Comparison of ENCODE assay signal across 16 cellular contexts in the genomic region with DNA sequence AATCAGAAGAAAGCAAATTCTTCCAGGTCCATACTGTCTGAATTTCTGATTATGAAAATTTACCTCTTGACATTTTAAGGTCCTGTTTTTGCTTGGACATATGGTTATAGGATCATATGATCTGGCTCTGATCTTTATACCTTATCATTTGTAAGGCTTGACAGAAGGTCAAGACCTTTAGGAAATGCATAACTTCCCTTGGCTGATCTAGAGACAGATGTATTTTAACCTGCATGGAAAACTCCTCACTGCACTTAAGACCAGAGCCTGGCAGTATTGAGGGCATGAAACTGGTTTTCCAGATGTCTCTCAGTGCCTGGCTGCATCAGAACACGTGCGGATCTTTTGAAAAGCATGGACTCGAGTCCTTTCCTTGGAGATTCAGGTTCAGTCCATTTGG. TPM values are rescaled to one million over a fixed set of nuclear protein-coding genes. Genes with fewer than 3 reads are reported as not detected.
DNase-seq lines count a peak whose midpoint lies in the region; ATAC-seq and TF ChIP-seq lines count a peak whose summit lies in the region.
"Had no signal": no experiment of that assay in that cellular context is flagged by ENCODE, and none has a peak within 500 bp of the region (broad histone marks: within the 10 kb centered on the region; RNA-seq: fewer than 3 reads in every experiment).

No MANE protein-coding gene starts in this region.

- no peak for DNase-seq in CD8-positive, alpha-beta T cell
- DNase-seq in IMR-90: no peak
- no peak for DNase-seq in effector memory CD8-positive, alpha-beta T cell
- DNase-seq in breast epithelium (ENCODE audit: low spot score in 2 of 2): no peak
- no peak for DNase-seq in mammary epithelial cell
- DNase-seq: C1 segment of cervical spinal cord, KG1, NCI-H1694 treated with DMSO at 0.1 percent for 48 hours, NCI-H2227 treated with DMSO at 0.1 percent for 48 hours, NCI-H510A treated with DMSO at 0.1 percent for 48 hours, NCI-H82, OCI-M1, SHP77 had no signal

- no peaks in the 10 kb centered on the region for H3K9me1 ChIP-seq in IMR-90 (ENCODE audit: insufficient read depth, low read length)

- TF ChIP-seq RAD21 in IMR-90 (IDR thresholded peaks at IDR 0.05; ENCODE audit: low read length): no peak

- no peaks in the 10 kb centered on the region for H3K27me3 Mint-ChIP-seq in CD8-positive, alpha-beta T cell (ENCODE audit: low read depth)
- H3K27me3 Mint-ChIP-seq in effector memory CD8-positive, alpha-beta T cell: no peaks in the 10 kb centered on the region
- no peaks in the 10 kb centered on the region for H3K27me3 Mint-ChIP-seq in nephron (ENCODE audit: low read depth)

- no peaks in the 10 kb centered on the region for H3K27me3 ChIP-seq in CD8-positive, alpha-beta T cell (ENCODE audit: insufficient read depth, low read length)
- H3K27me3 ChIP-seq in IMR-90 (ENCODE audit: control insufficient read depth, insufficient read depth, low read length) (no peaks in the 10 kb centered on the region), breast epithelium (no peaks in the 10 kb centered on the region), mammary epithelial cell (ENCODE audit: insufficient read depth, low read length) (no peaks in the 10 kb centered on the region)

- no peak overlapping the region for H3K4me2 ChIP-seq in IMR-90 (ENCODE audit: low read depth, low read length)
- no peak overlapping the region for H3K4me2 ChIP-seq in mammary epithelial cell (ENCODE audit: insufficient read depth, low read depth, low read length)

- in situ Hi-C loops in IMR-90 (cut with MboI; ENCODE audit: low sequenced_read_pairs) (loop anchor here (5.0 kb wide), 1 partner anchor 43 kb away; no protein-coding TSS in a partner anchor), mammary epithelial cell (cut with MboI; ENCODE audit: low sequenced_read_pairs in 2 of 2) (no loop called here)

- H3K9me3 Mint-ChIP-seq in CD8-positive, alpha-beta T cell: no peaks in the 10 kb centered on the region
- no peaks in the 10 kb centered on the region for H3K9me3 Mint-ChIP-seq in effector memory CD8-positive, alpha-beta T cell
- H3K9me3 Mint-ChIP-seq in nephron: no peaks in the 10 kb centered on the region

- H3K36me3 Mint-ChIP-seq in CD8-positive, alpha-beta T cell: peaks cover 90% of the 10 kb centered on the region
- H3K36me3 Mint-ChIP-seq in effector memory CD8-positive, alpha-beta T cell (ENCODE audit: insufficient read depth): peaks cover 90% of the 10 kb centered on the region
- H3K36me3 Mint-ChIP-seq in nephron (ENCODE audit: low read depth): peaks cover 77% of the 10 kb centered on the region

- no peak overlapping the region for H3K56ac ChIP-seq in IMR-90 (ENCODE audit: extremely low read depth, insufficient read depth, low read length)

- H3K4ac ChIP-seq in IMR-90 (ENCODE audit: low read depth, low read length): no peak overlapping the region

- POLR2A ChIA-PET in CD8-positive, alpha-beta T cell (lab: Charles Lee): no interaction called here
- POLR2A ChIA-PET in IMR-90 (lab: Charles Lee; ENCODE audit: unreplicated experiment): no interaction called here

- H4K5ac ChIP-seq in IMR-90 (ENCODE audit: low read depth, low read length): no peak overlapping the region

- H3K4me3 Mint-ChIP-seq in CD8-positive, alpha-beta T cell: no peak overlapping the region
- no peak overlapping the region for H3K4me3 Mint-ChIP-seq in effector memory CD8-positive, alpha-beta T cell
- H3K4me3 Mint-ChIP-seq in nephron: no peak overlapping the region

- no peak overlapping the region for H4K91ac ChIP-seq in IMR-90 (ENCODE audit: insufficient read depth, low read depth, low read length)

- CTCF ChIA-PET in CD8-positive, alpha-beta T cell (lab: Charles Lee): interaction anchor here (1.1 kb wide), 1 partner anchor 15 kb away, joined by 4 read pairs; no protein-coding TSS in a partner anchor
- CTCF ChIA-PET in IMR-90 (lab: Yijun Ruan, JAX): interaction anchor here (1.1 kb wide), 1 partner anchor 23 kb away, joined by 5 read pairs; no protein-coding TSS in a partner anchor
- CTCF ChIA-PET in mammary epithelial cell (lab: Charles Lee; ENCODE audit: low non-redundant PET): no interaction called here

- no peak overlapping the region for H2BK20ac ChIP-seq in IMR-90 (ENCODE audit: low read depth, low read length)

- H2AK9ac ChIP-seq in IMR-90 (replicated peaks; ENCODE audit: low read depth, low read length, poor library complexity): peak overlapping the region; percentile 15

- no peak overlapping the region for H3K23ac ChIP-seq in IMR-90 (ENCODE audit: low read depth, low read length)

- H2BK5ac ChIP-seq in IMR-90 (ENCODE audit: low read depth, low read length, poor library complexity, severe bottlenecking): no peak overlapping the region

- BruUV-seq in IMR-90 (replicated peaks; lab: Mats Ljungman, UMichigan) (no TSS peak), mammary epithelial cell (replicated peaks; lab: Mats Ljungman, UMichigan) (no TSS peak)

- H3K9me3 ChIP-seq in CD8-positive, alpha-beta T cell (ENCODE audit: low read length): no peaks in the 10 kb centered on the region
- no peaks in the 10 kb centered on the region for H3K9me3 ChIP-seq in IMR-90 (ENCODE audit: control insufficient read depth, insufficient read depth, low read length)
- no peaks in the 10 kb centered on the region for H3K9me3 ChIP-seq in breast epithelium
- no peaks in the 10 kb centered on the region for H3K9me3 ChIP-seq in mammary epithelial cell (replicated peaks; ENCODE audit: insufficient read depth, low read length)

- no CpG with 5 or more reads among the region's 3 CpGs for WGBS in IMR-90 (ENCODE audit: extremely low coverage in 2 of 2, insufficient read length in 1 of 2), 2 experiments
- WGBS in mammary epithelial cell (ENCODE audit: low coverage, missing lambda C conversion rate): 68% methylated on average over 3 of the region's 3 CpGs

- H4K8ac ChIP-seq in IMR-90 (ENCODE audit: low read depth in 2 of 2, low read length in 2 of 2): no peak overlapping the region

- H3K79me1 ChIP-seq in IMR-90 (ENCODE audit: low read depth in 1 of 2, low read length in 2 of 2): peaks cover 6 to 8% of the 10 kb centered on the region in 2 experiments; a peak in 3 of 4 replicates

- no peak overlapping the region for H2AK5ac ChIP-seq in IMR-90 (ENCODE audit: low read depth, low read length)

- ATAC-seq in CD8-positive, alpha-beta T cell: no peak
- ATAC-seq in IMR-90 (ENCODE audit: low read depth): no peak
- no peak for ATAC-seq in effector memory CD8-positive, alpha-beta T cell (replicated peaks)
- ATAC-seq in GM18505 (IDR thresholded peaks at IDR 0.05; ENCODE audit: unreplicated experiment): no peak
- ATAC-seq: HepG2 had no signal

- H3K27ac ChIP-seq in CD8-positive, alpha-beta T cell (ENCODE audit: low read depth, low read length): no peak overlapping the region
- H3K27ac ChIP-seq in IMR-90 (ENCODE audit: insufficient read depth, low read length): no peak overlapping the region
- no peak overlapping the region for H3K27ac ChIP-seq in breast epithelium
- H3K27ac ChIP-seq in mammary epithelial cell (ENCODE audit: insufficient read depth, low read depth, low read length): no peak overlapping the region

- dilution Hi-C loops in IMR-90 (cut with HindIII; ENCODE audit: low sequenced_read_pairs, unreplicated experiment): no loop called here
- dilution Hi-C loops in mammary epithelial cell (cut with HindIII; ENCODE audit: low sequenced_read_pairs): no loop called here

- TF ChIP-seq POLR2A in IMR-90 (IDR thresholded peaks at IDR 0.05; ENCODE audit: low read depth, low read length): no peak
- no peak for TF ChIP-seq POLR2A in breast epithelium (IDR thresholded peaks at IDR 0.05)
- TF ChIP-seq POLR2A in GM18505 (IDR thresholded peaks at IDR 0.05; ENCODE audit: borderline replicate concordance, extremely low read depth, insufficient read depth, insufficient read length): no peak

- H3K79me2 ChIP-seq in mammary epithelial cell (ENCODE audit: insufficient read depth, low read length): no peaks in the 10 kb centered on the region

- no peak overlapping the region for H2AFZ ChIP-seq in IMR-90 (replicated peaks; ENCODE audit: low read length, poor library complexity)
- no peak overlapping the region for H2AFZ ChIP-seq in mammary epithelial cell (ENCODE audit: low read depth, low read length)

- peaks cover 18% of the 10 kb centered on the region for H3K4me1 Mint-ChIP-seq in CD8-positive, alpha-beta T cell (ENCODE audit: low read depth)
- peaks cover 14 to 19% of the 10 kb centered on the region in 2 donors for H3K4me1 Mint-ChIP-seq in effector memory CD8-positive, alpha-beta T cell (ENCODE audit: low read depth in 2 of 2)
- H3K4me1 Mint-ChIP-seq in nephron: peaks cover 23% of the 10 kb centered on the region

- no peak overlapping the region for H2BK120ac ChIP-seq in IMR-90 (ENCODE audit: low read depth, low read length)

- peaks cover 48% of the 10 kb centered on the region for H3K36me3 ChIP-seq in CD8-positive, alpha-beta T cell (ENCODE audit: insufficient read depth, low read length)
- peaks cover 61% of the 10 kb centered on the region for H3K36me3 ChIP-seq in IMR-90 (ENCODE audit: control insufficient read depth, insufficient read depth, low read length)
- peaks cover 14% of the 10 kb centered on the region for H3K36me3 ChIP-seq in breast epithelium
- peaks cover 44% of the 10 kb centered on the region for H3K36me3 ChIP-seq in mammary epithelial cell (ENCODE audit: insufficient read depth, low read length)

- H3K18ac ChIP-seq in IMR-90 (ENCODE audit: low read depth, low read length): no peak overlapping the region

- H3K4me1 ChIP-seq in CD8-positive, alpha-beta T cell (ENCODE audit: insufficient read depth, low read length): no peaks in the 10 kb centered on the region
- H3K4me1 ChIP-seq in IMR-90 (ENCODE audit: control insufficient read depth, insufficient read depth, low read length) (no peaks in the 10 kb centered on the region; the same call in 1 of the 2 replicates), breast epithelium (no peaks in the 10 kb centered on the region), mammary epithelial cell (ENCODE audit: insufficient read depth, low read length) (no peaks in the 10 kb centered on the region)

- intact Hi-C loops in CD8-positive, alpha-beta T cell (cut with DNase I, micrococcal nuclease): no loop called here
- intact Hi-C loops in IMR-90 (cut with micrococcal nuclease) (no loop called here), breast epithelium (cut with DNase I; ENCODE audit: low total_unique reads) (no loop called here), mammary epithelial cell (cut with micrococcal nuclease) (no loop called here)

- H3K27ac Mint-ChIP-seq in CD8-positive, alpha-beta T cell: peak overlapping the region; percentile 37
- peak overlapping the region; percentile 49 to 60 for H3K27ac Mint-ChIP-seq in effector memory CD8-positive, alpha-beta T cell
- peak overlapping the region in 2 of 3 experiments; percentile 22 to 54 for H3K27ac Mint-ChIP-seq in nephron

- H3K9ac ChIP-seq in IMR-90 (ENCODE audit: low read depth, low read length) (no peak overlapping the region), mammary epithelial cell (ENCODE audit: insufficient read depth, low read length) (no peak overlapping the region)

- H3K4me3 ChIP-seq in CD8-positive, alpha-beta T cell (ENCODE audit: low read depth, low read length): no peak overlapping the region
- H3K4me3 ChIP-seq in IMR-90 (ENCODE audit: insufficient read depth, low read depth, low read length) (no peak overlapping the region), breast epithelium (no peak overlapping the region), mammary epithelial cell (replicated peaks in 1 of 3; ENCODE audit: insufficient read depth in 1 of 3, low read depth in 2 of 3, low read length in 3 of 3) (no peak overlapping the region)

- H2BK15ac ChIP-seq in IMR-90 (ENCODE audit: low read depth, low read length): no peak overlapping the region

- no peaks in the 10 kb centered on the region; the same call in 1 of the 2 replicates for H4K20me1 ChIP-seq in IMR-90 (ENCODE audit: insufficient read depth, low read length)
- H4K20me1 ChIP-seq in mammary epithelial cell (ENCODE audit: insufficient read depth, low read length): no peaks in the 10 kb centered on the region

- no peak for TF ChIP-seq CTCF in CD8-positive, alpha-beta T cell (IDR thresholded peaks at IDR 0.05)
- no peak for TF ChIP-seq CTCF in IMR-90 (conservative IDR thresholded peaks at IDR 0.05; ENCODE audit: low read depth, low read length)
- no peak for TF ChIP-seq CTCF in nephron (IDR thresholded peaks at IDR 0.05; ENCODE audit: unreplicated experiment in 3 of 3)
- TF ChIP-seq CTCF in breast epithelium (IDR thresholded peaks at IDR 0.05): no peak
- TF ChIP-seq CTCF in mammary epithelial cell (conservative IDR thresholded peaks at IDR 0.05 in 1 of 2, IDR thresholded peaks at IDR 0.05 in 1 of 2; ENCODE audit: extremely low read depth in 1 of 2, insufficient read depth in 1 of 2, low read depth in 1 of 2, low read length in 2 of 2): no peak

- H3K14ac ChIP-seq in IMR-90 (replicated peaks; ENCODE audit: low read depth, low read length): no peak overlapping the region

RNA-seq across cellular contexts. Expression of a gene that starts 55.9 kb away (rescaled TPM):
- total RNA-seq in CD8-positive, alpha-beta T cell: 10 to 100 TPM; 39.8 to 43.0 TPM
- total RNA-seq in IMR-90 (2012; rRNA removed) (12.5 TPM in 2 replicates), breast epithelium (10 to 100 TPM; 24.6 to 39.0 (median 38.9) TPM), mammary epithelial cell (10 to 100 TPM; 18.3 to 29.1 TPM)
- polyA plus RNA-seq in IMR-90 (2012; rRNA removed) (18.1 and 18.8 TPM in 2 replicates), mammary epithelial cell (12.7 TPM)
- polyA plus RNA-seq in IMR-90 (2012; cell fraction: cytosol; rRNA removed): 10.8 and 13.2 TPM in 2 replicates
- 28.4 and 30.9 TPM in 2 replicates for polyA plus RNA-seq in IMR-90 (2012; cell fraction: nucleus; rRNA removed; ENCODE audit: low replicate concordance)
- 47.2 TPM for polyA minus RNA-seq in mammary epithelial cell
